ENCODE assay signal across 16 cellular contexts in the genomic region with DNA sequence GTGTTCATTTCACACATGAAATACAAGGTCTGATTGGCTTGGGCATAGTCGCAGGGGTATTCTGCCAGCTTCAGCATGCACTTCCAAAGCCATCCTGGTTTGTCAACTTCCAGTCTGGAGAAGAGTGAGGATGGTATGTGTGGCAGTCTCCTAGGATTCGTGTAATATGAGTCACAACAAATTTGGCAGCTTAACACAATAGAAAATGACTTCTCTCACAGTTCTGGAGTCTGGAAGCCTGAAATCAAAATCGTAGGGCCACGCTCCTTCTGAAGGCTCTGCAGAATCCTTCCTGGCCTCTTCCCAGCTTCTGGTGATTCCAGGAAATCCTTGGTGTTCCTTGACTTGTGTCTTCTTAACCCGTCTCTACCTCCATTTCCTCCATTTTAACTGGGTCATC.
DNase-seq lines count a peak whose midpoint lies in the region; TF ChIP-seq lines count a peak whose summit lies in the region.
"Had no signal": no experiment of that assay in that cellular context is flagged by ENCODE, and none has a peak within 500 bp of the region (broad histone marks: within the 10 kb centered on the region; RNA-seq: fewer than 3 reads in every experiment).

No MANE protein-coding gene starts in this region.

- H3K27ac ChIP-seq in osteoblast (ENCODE audit: low read depth, low read length), result peak overlapping the region; percentile 49
- H3K27ac ChIP-seq: left ventricle myocardium inferior, tibial artery had no signal

- peak overlapping the region; percentile 82 for H3K27ac Mint-ChIP-seq in chondrocyte (ENCODE audit: unreplicated experiment)
- H3K27ac Mint-ChIP-seq: CD4-positive, CD25-positive, alpha-beta regulatory T cell had no signal

- H3K4me2 ChIP-seq in osteoblast (ENCODE audit: insufficient read depth, low read length), result peak overlapping the region; percentile 16

- H3K36me3 ChIP-seq in osteoblast (ENCODE audit: insufficient read depth, low read length), result no peaks in the 10 kb centered on the region
- H3K36me3 ChIP-seq: left ventricle myocardium inferior, tibial artery had no signal

- no peaks in the 10 kb centered on the region for H3K27me3 ChIP-seq in osteoblast (ENCODE audit: insufficient read depth, low read length)
- H3K27me3 ChIP-seq: tibial artery had no signal

- H3K79me2 ChIP-seq in osteoblast (ENCODE audit: insufficient read depth, low read length), result no peaks in the 10 kb centered on the region

- peak; percentile 79 for DNase-seq in GM04503 (ENCODE audit: low read depth)
- peak; percentile 18 for DNase-seq in RKO (ENCODE audit: low spot score)
- DNase-seq in chondrocyte (ENCODE audit: low spot score), result no peak
- DNase-seq in osteoblast (ENCODE audit: insufficient read length, low spot score, missing footprints), result no peak
- no peak for DNase-seq in NCI-H2029 (lab: John Stamatoyannopoulos, UW)
- no peak for DNase-seq in cardiac septum (ENCODE audit: low spot score)
- no peak for DNase-seq in NCI-H2081 (lab: John Stamatoyannopoulos, UW)
- no peak for DNase-seq in NCI-H128 (lab: John Stamatoyannopoulos, UW; ENCODE audit: unreplicated experiment)
- DNase-seq: activated gamma-delta T cell treated with Interleukin-2 at 50 U/mL for 16 hours; CD4-positive, CD25-positive, alpha-beta regulatory T cell; DMS79; left ventricle myocardium inferior; retina; tibial artery had no signal

- H3K9me3 ChIP-seq in osteoblast (ENCODE audit: low read depth, low read length), result no peaks in the 10 kb centered on the region
- H3K9me3 ChIP-seq: left ventricle myocardium inferior, tibial artery had no signal

- no peak overlapping the region for H3K4me3 Mint-ChIP-seq in chondrocyte (ENCODE audit: unreplicated experiment)
- H3K4me3 Mint-ChIP-seq: CD4-positive, CD25-positive, alpha-beta regulatory T cell; central memory CD8-positive, alpha-beta T cell; nephron had no signal

- H3K36me3 Mint-ChIP-seq in chondrocyte (ENCODE audit: low read depth), result peaks cover 14% of the 10 kb centered on the region
- H3K36me3 Mint-ChIP-seq: CD4-positive, CD25-positive, alpha-beta regulatory T cell had no signal

- TF ChIP-seq CTCF in chondrocyte (IDR thresholded peaks at IDR 0.05) (no peak), osteoblast (IDR thresholded peaks at IDR 0.05; ENCODE audit: extremely low read depth, low read depth, low read length) (no peak)

- H2AFZ ChIP-seq in osteoblast (ENCODE audit: low read length), result peak overlapping the region; percentile 33

- no peaks in the 10 kb centered on the region for H3K27me3 Mint-ChIP-seq in chondrocyte (ENCODE audit: low read depth)
- H3K27me3 Mint-ChIP-seq: central memory CD8-positive, alpha-beta T cell had no signal

- peaks cover 24% of the 10 kb centered on the region for H3K4me1 ChIP-seq in osteoblast (ENCODE audit: insufficient read depth, low read length)

- H3K4me1 Mint-ChIP-seq in chondrocyte (ENCODE audit: low read depth), result peaks cover 27% of the 10 kb centered on the region
- H3K4me1 Mint-ChIP-seq: central memory CD8-positive, alpha-beta T cell had no signal

- intact Hi-C loops in cardiac septum (cut with DNase I), result no loop called here

- H3K9me3 Mint-ChIP-seq in chondrocyte (ENCODE audit: low read depth), result no peaks in the 10 kb centered on the region
- H3K9me3 Mint-ChIP-seq: CD4-positive, CD25-positive, alpha-beta regulatory T cell; central memory CD8-positive, alpha-beta T cell; nephron had no signal

- no peak overlapping the region for H3K4me3 ChIP-seq in osteoblast (ENCODE audit: insufficient read depth, low read length)
- H3K4me3 ChIP-seq: left ventricle myocardium inferior, tibial artery had no signal

- H4K20me1 ChIP-seq in osteoblast (ENCODE audit: insufficient read depth, low read length), result no peaks in the 10 kb centered on the region

Comparison
In these comparisons a context has a peak if more than half of its experiments do, and no peak if none do; other contexts are left out.
1. DNase-seq: peak in GM04503 (single experiment) and RKO (single experiment); none in chondrocyte (single experiment), osteoblast (single experiment), NCI-H2029 (single experiment), cardiac septum (single experiment), NCI-H2081 (0 of 2) and NCI-H128 (single experiment).